ENCODE assay signal across 13 cellular contexts in genomic region chr2:213544940-213545339, GRCh38.
DNase-seq lines count a peak whose midpoint lies in the region; ATAC-seq and TF ChIP-seq lines count a peak whose summit lies in the region.
"Had no signal": no experiment of that assay in that cellular context is flagged by ENCODE, and none has a peak within 500 bp of the region (broad histone marks: within the 10 kb centered on the region; RNA-seq: fewer than 3 reads in every experiment).

No MANE protein-coding gene starts in this region.

- no peaks in the 10 kb centered on the region for H3K9me3 ChIP-seq in BE2C
- H3K9me3 ChIP-seq: A549 had no signal

- no peaks in the 10 kb centered on the region for H3K4me1 Mint-ChIP-seq in glutamatergic neuron (ENCODE audit: low read depth, unreplicated experiment)
- no peaks in the 10 kb centered on the region for H3K4me1 Mint-ChIP-seq in activated T-helper 1 cell treated with anti-CD3 and anti-CD28 coated beads, Interleukin-12 subunit alpha, Interleukin-12 subunit beta, Interleukin-2, Interleukin-4 antibody, amounts not matched to agents 30 ng/mL and 10 ng/mL and 1 ng/mL, durations not matched to agents 14 hours and 24 hours and 36 hours (ENCODE audit: low read depth)

- peak; percentile 46 for ATAC-seq in GM18909 (IDR thresholded peaks at IDR 0.05; ENCODE audit: poor library complexity, unreplicated experiment)
- ATAC-seq: A549; CD8-positive, alpha-beta T cell; GM23338 had no signal

- H3K27ac Mint-ChIP-seq in glutamatergic neuron (ENCODE audit: unreplicated experiment), result no peak overlapping the region
- no peak overlapping the region for H3K27ac Mint-ChIP-seq in activated T-helper 1 cell treated with anti-CD3 and anti-CD28 coated beads, Interleukin-12 subunit alpha, Interleukin-12 subunit beta, Interleukin-2, Interleukin-4 antibody, amounts not matched to agents 30 ng/mL and 10 ng/mL and 1 ng/mL, durations not matched to agents 14 hours and 24 hours and 36 hours
- H3K27ac Mint-ChIP-seq: CD14-positive monocyte; CD8-positive, alpha-beta T cell had no signal

- DNase-seq in M059J (ENCODE audit: low read depth), result peak; percentile 12
- DNase-seq in astrocyte of the cerebellum (ENCODE audit: low read depth), result peak; percentile 5
- DNase-seq in glutamatergic neuron, result no peak
- no peak for DNase-seq in BE2C
- no peak for DNase-seq in activated T-helper 1 cell treated with anti-CD3 and anti-CD28 coated beads, Interleukin-12 subunit alpha, Interleukin-12 subunit beta, Interleukin-2, Interleukin-4 antibody, amounts not matched to agents 30 ng/mL and 10 ng/mL and 1 ng/mL, durations not matched to agents 14 hours and 24 hours and 36 hours (ENCODE audit: low spot score)
- DNase-seq: CD8-positive, alpha-beta T cell; COR-L47; DND-41; H9 had no signal

- H3K4me1 ChIP-seq in BE2C, result no peaks in the 10 kb centered on the region
- H3K4me1 ChIP-seq: A549 had no signal

- intact Hi-C loops in activated T-helper 1 cell treated with anti-CD3 and anti-CD28 coated beads, Interleukin-12 subunit alpha, Interleukin-12 subunit beta, Interleukin-2, Interleukin-4 antibody, amounts not matched to agents 30 ng/mL and 10 ng/mL and 1 ng/mL, durations not matched to agents 14 hours and 24 hours and 36 hours (cut with micrococcal nuclease), result no loop called here

- H3K36me3 ChIP-seq in BE2C, result no peaks in the 10 kb centered on the region

- H3K36me3 Mint-ChIP-seq in glutamatergic neuron (ENCODE audit: unreplicated experiment), result no peaks in the 10 kb centered on the region
- no peaks in the 10 kb centered on the region for H3K36me3 Mint-ChIP-seq in activated T-helper 1 cell treated with anti-CD3 and anti-CD28 coated beads, Interleukin-12 subunit alpha, Interleukin-12 subunit beta, Interleukin-2, Interleukin-4 antibody, amounts not matched to agents 30 ng/mL and 10 ng/mL and 1 ng/mL, durations not matched to agents 14 hours and 24 hours and 36 hours (ENCODE audit: low read depth)
- H3K36me3 Mint-ChIP-seq: CD14-positive monocyte; CD8-positive, alpha-beta T cell had no signal

- in situ Hi-C loops in astrocyte of the cerebellum (cut with HindIII; ENCODE audit: low sequenced_read_pairs), result no loop called here

- no peak overlapping the region for H3K4me3 Mint-ChIP-seq in glutamatergic neuron (ENCODE audit: unreplicated experiment)
- no peak overlapping the region for H3K4me3 Mint-ChIP-seq in activated T-helper 1 cell treated with anti-CD3 and anti-CD28 coated beads, Interleukin-12 subunit alpha, Interleukin-12 subunit beta, Interleukin-2, Interleukin-4 antibody, amounts not matched to agents 30 ng/mL and 10 ng/mL and 1 ng/mL, durations not matched to agents 14 hours and 24 hours and 36 hours
- H3K4me3 Mint-ChIP-seq: CD14-positive monocyte; CD8-positive, alpha-beta T cell; GM23338; H9 had no signal

- H3K27me3 Mint-ChIP-seq in glutamatergic neuron (ENCODE audit: unreplicated experiment), result no peaks in the 10 kb centered on the region
- no peaks in the 10 kb centered on the region for H3K27me3 Mint-ChIP-seq in activated T-helper 1 cell treated with anti-CD3 and anti-CD28 coated beads, Interleukin-12 subunit alpha, Interleukin-12 subunit beta, Interleukin-2, Interleukin-4 antibody, amounts not matched to agents 30 ng/mL and 10 ng/mL and 1 ng/mL, durations not matched to agents 14 hours and 24 hours and 36 hours (ENCODE audit: insufficient read depth)

- H3K9me3 Mint-ChIP-seq in glutamatergic neuron (ENCODE audit: unreplicated experiment), result no peaks in the 10 kb centered on the region
- H3K9me3 Mint-ChIP-seq in activated T-helper 1 cell treated with anti-CD3 and anti-CD28 coated beads, Interleukin-12 subunit alpha, Interleukin-12 subunit beta, Interleukin-2, Interleukin-4 antibody, amounts not matched to agents 30 ng/mL and 10 ng/mL and 1 ng/mL, durations not matched to agents 14 hours and 24 hours and 36 hours, result no peaks in the 10 kb centered on the region
- H3K9me3 Mint-ChIP-seq: CD8-positive, alpha-beta T cell; GM23338; H9 had no signal

- H3K27me3 ChIP-seq in BE2C, result no peaks in the 10 kb centered on the region

- H3K4me3 ChIP-seq in astrocyte of the cerebellum (ENCODE audit: low read depth, low read length) (no peak overlapping the region), BE2C (ENCODE audit: low read depth, low read length) (no peak overlapping the region)
- H3K4me3 ChIP-seq: A549, GM23338 had no signal

- TF ChIP-seq CTCF in astrocyte of the cerebellum (IDR thresholded peaks at IDR 0.05; ENCODE audit: low read depth, low read length, missing control alignments) (no peak), glutamatergic neuron (IDR thresholded peaks at IDR 0.05; ENCODE audit: partially characterized antibody, unreplicated experiment) (no peak), BE2C (IDR thresholded peaks at IDR 0.05; ENCODE audit: low read depth, low read length) (no peak)

Comparison
In these comparisons a context has a peak if more than half of its experiments do, and no peak if none do; other contexts are left out.
1. DNase-seq: peak in M059J (single experiment) and astrocyte of the cerebellum (single experiment); none in glutamatergic neuron (single experiment), BE2C (single experiment) and activated T-helper 1 cell treated with anti-CD3 and anti-CD28 coated beads, Interleukin-12 subunit alpha, Interleukin-12 subunit beta, Interleukin-2, Interleukin-4 antibody, amounts not matched to agents 30 ng/mL and 10 ng/mL and 1 ng/mL, durations not matched to agents 14 hours and 24 hours and 36 hours (single experiment).